15 cellular contexts compared by ENCODE assay signal in the genomic region with DNA sequence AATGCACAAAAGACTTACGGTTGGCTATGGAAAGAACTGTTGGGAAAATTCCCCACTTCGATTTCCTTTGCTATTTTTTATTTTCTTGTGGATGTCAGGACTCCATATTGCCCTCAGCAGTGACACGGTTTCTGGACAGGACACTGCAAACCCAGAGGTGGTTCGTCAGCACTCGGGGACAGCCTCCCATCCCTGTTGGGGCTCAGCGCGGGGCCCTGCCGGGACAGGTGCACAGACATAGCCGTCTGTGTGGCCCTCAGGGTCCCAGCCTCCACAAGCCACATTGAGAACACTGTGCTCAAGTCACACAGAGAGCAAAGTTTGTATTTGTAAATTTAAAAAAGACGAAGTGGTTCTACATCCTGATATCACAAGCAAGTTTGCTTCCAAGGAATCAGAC. TPM values are rescaled to one million over a fixed set of nuclear protein-coding genes. Genes with fewer than 3 reads are reported as not detected.
DNase-seq lines count a peak whose midpoint lies in the region; TF ChIP-seq lines count a peak whose summit lies in the region.
"Had no signal": no experiment of that assay in that cellular context is flagged by ENCODE, and none has a peak within 500 bp of the region (broad histone marks: within the 10 kb centered on the region; RNA-seq: fewer than 3 reads in every experiment).

No MANE protein-coding gene starts in this region.

- H3K27ac Mint-ChIP-seq in activated CD4-positive, alpha-beta T cell treated with anti-CD3 and anti-CD28 coated beads, Interleukin-2, amount 10 ng/mL, durations not matched to agents 24 days and 14 days: no peak overlapping the region
- H3K27ac Mint-ChIP-seq in neural progenitor cell: no peak overlapping the region
- H3K27ac Mint-ChIP-seq: CD14-positive monocyte; CD4-positive, alpha-beta memory T cell; CD4-positive, CD25-positive, alpha-beta regulatory T cell; CD8-positive, alpha-beta memory T cell had no signal

- peak overlapping the region; percentile 55 for H2AFZ ChIP-seq in neural progenitor cell (replicated peaks)

- H4K20me1 ChIP-seq in neural progenitor cell (ENCODE audit: low read depth): no peaks in the 10 kb centered on the region
- H4K20me1 ChIP-seq: BLaER1 had no signal

- H3K4me3 Mint-ChIP-seq in activated CD4-positive, alpha-beta T cell treated with anti-CD3 and anti-CD28 coated beads, Interleukin-2, amount 10 ng/mL, durations not matched to agents 24 days and 14 days: no peak overlapping the region
- H3K4me3 Mint-ChIP-seq in neural progenitor cell: no peak overlapping the region
- H3K4me3 Mint-ChIP-seq: CD14-positive monocyte; CD4-positive, alpha-beta memory T cell; CD4-positive, CD25-positive, alpha-beta regulatory T cell; CD8-positive, alpha-beta memory T cell had no signal

- H3K27me3 Mint-ChIP-seq in activated CD4-positive, alpha-beta T cell treated with anti-CD3 and anti-CD28 coated beads, Interleukin-2, amount 10 ng/mL, durations not matched to agents 24 days and 14 days: no peaks in the 10 kb centered on the region
- H3K27me3 Mint-ChIP-seq in neural progenitor cell (ENCODE audit: insufficient read depth, low read depth): peaks cover 6% of the 10 kb centered on the region
- H3K27me3 Mint-ChIP-seq: CD4-positive, alpha-beta memory T cell; CD4-positive, CD25-positive, alpha-beta regulatory T cell; CD8-positive, alpha-beta memory T cell had no signal

- H3K4me1 ChIP-seq in neural progenitor cell: peaks cover 9% of the 10 kb centered on the region
- H3K4me1 ChIP-seq: BLaER1 had no signal

- no peaks in the 10 kb centered on the region for H3F3A ChIP-seq in neural progenitor cell (ENCODE audit: low read depth)

- H3K9ac ChIP-seq in neural progenitor cell: no peak overlapping the region
- H3K9ac ChIP-seq: BLaER1 had no signal

- H3K36me3 ChIP-seq in neural progenitor cell: no peaks in the 10 kb centered on the region
- H3K36me3 ChIP-seq: BLaER1 had no signal

- no peaks in the 10 kb centered on the region for H3K9me3 ChIP-seq in neural progenitor cell (ENCODE audit: low read depth)
- H3K9me3 ChIP-seq: BE2C, BLaER1 had no signal

- H3K79me2 ChIP-seq in neural progenitor cell (ENCODE audit: low read depth): no peaks in the 10 kb centered on the region

- peak; percentile 38 for DNase-seq in activated CD4-positive, alpha-beta T cell treated with anti-CD3 and anti-CD28 coated beads, Interleukin-2, amount 10 ng/mL, durations not matched to agents 24 days and 14 days
- no peak for DNase-seq in activated CD4-positive, alpha-beta T cell treated with anti-CD3 and anti-CD28 coated beads, Interleukin-2, amount 50 U/mL, for 48 hours
- DNase-seq in dorsolateral prefrontal cortex: no peak
- no peak for DNase-seq in neural progenitor cell (ENCODE audit: low spot score)
- DNase-seq in D341Med (ENCODE audit: low spot score): no peak
- DNase-seq in activated CD8-positive, alpha-beta memory T cell treated with anti-CD3 and anti-CD28 coated beads for 24 hours: no peak
- DNase-seq: ACHN; CD4-positive, alpha-beta memory T cell; CD4-positive, CD25-positive, alpha-beta regulatory T cell; CD8-positive, alpha-beta memory T cell; DMS79 treated with DMSO at 0.1 percent for 48 hours; GF-D8 had no signal

- H3K4me2 ChIP-seq in neural progenitor cell: no peak overlapping the region
- H3K4me2 ChIP-seq: BLaER1 had no signal

- H3K27me3 ChIP-seq in dorsolateral prefrontal cortex (peaks cover 0 to 3% (median 0%) of the 10 kb centered on the region in 45 donors), neural progenitor cell (no peaks in the 10 kb centered on the region)
- H3K27me3 ChIP-seq: BE2C, BLaER1 had no signal

- intact Hi-C loops in activated CD4-positive, alpha-beta T cell treated with anti-CD3 and anti-CD28 coated beads, Interleukin-2, amount 10 ng/mL, durations not matched to agents 24 days and 14 days (cut with micrococcal nuclease): no loop called here
- intact Hi-C loops in dorsolateral prefrontal cortex (cut with DNase I): loop anchor here in 1 of 2 donors (5.0 to 10.0 kb wide), 2 partner anchors 170 to 408 kb away; no protein-coding TSS in a partner anchor

- H3K27ac ChIP-seq in dorsolateral prefrontal cortex (peak overlapping the region in 36 of 59 donors; percentile 1 to 79 (median 55)), neural progenitor cell (no peak overlapping the region)
- H3K27ac ChIP-seq: BLaER1 had no signal

- H3K36me3 Mint-ChIP-seq in activated CD4-positive, alpha-beta T cell treated with anti-CD3 and anti-CD28 coated beads, Interleukin-2, amount 10 ng/mL, durations not matched to agents 24 days and 14 days (ENCODE audit: low read depth): no peaks in the 10 kb centered on the region
- H3K36me3 Mint-ChIP-seq in neural progenitor cell: no peaks in the 10 kb centered on the region
- H3K36me3 Mint-ChIP-seq: CD14-positive monocyte; CD4-positive, alpha-beta memory T cell; CD4-positive, CD25-positive, alpha-beta regulatory T cell; CD8-positive, alpha-beta memory T cell had no signal

- H3K9me3 Mint-ChIP-seq in activated CD4-positive, alpha-beta T cell treated with anti-CD3 and anti-CD28 coated beads, Interleukin-2, amount 10 ng/mL, durations not matched to agents 24 days and 14 days: no peaks in the 10 kb centered on the region
- no peaks in the 10 kb centered on the region for H3K9me3 Mint-ChIP-seq in neural progenitor cell
- H3K9me3 Mint-ChIP-seq: CD4-positive, alpha-beta memory T cell had no signal

- H3K4me1 Mint-ChIP-seq in activated CD4-positive, alpha-beta T cell treated with anti-CD3 and anti-CD28 coated beads, Interleukin-2, amount 10 ng/mL, durations not matched to agents 24 days and 14 days: no peaks in the 10 kb centered on the region
- H3K4me1 Mint-ChIP-seq in neural progenitor cell: peaks cover 3% of the 10 kb centered on the region
- H3K4me1 Mint-ChIP-seq: CD14-positive monocyte; CD4-positive, alpha-beta memory T cell; CD4-positive, CD25-positive, alpha-beta regulatory T cell; CD8-positive, alpha-beta memory T cell had no signal

- H3K4me3 ChIP-seq in dorsolateral prefrontal cortex (no peak overlapping the region), neural progenitor cell (no peak overlapping the region)
- H3K4me3 ChIP-seq: BLaER1 had no signal

- TF ChIP-seq CTCF in dorsolateral prefrontal cortex (IDR thresholded peaks at IDR 0.05 in 54 of 56, conservative IDR thresholded peaks at IDR 0.05 in 2 of 56; ENCODE audit: low read depth in 1 of 56, partially characterized antibody in 56 of 56): no peak
- no peak for TF ChIP-seq CTCF in neural progenitor cell (IDR thresholded peaks at IDR 0.05)

RNA-seq across cellular contexts. Expression of gene MYT1L, which starts 38.7 kb away (rescaled TPM):
- total RNA-seq in activated CD4-positive, alpha-beta T cell treated with anti-CD3 and anti-CD28 coated beads, Interleukin-2, amount 10 ng/mL, durations not matched to agents 24 days and 14 days: 0.09 TPM in 1 of 2 replicates, not detected in the other
- total RNA-seq in dorsolateral prefrontal cortex: 100 to 1,000 TPM; 106 to 440 (median 286) TPM
- 0.03 TPM in 1 of 2 replicates, not detected in the other for total RNA-seq in neural progenitor cell (ENCODE audit: low replicate concordance)
- total RNA-seq: CD4-positive, alpha-beta memory T cell; CD4-positive, CD25-positive, alpha-beta regulatory T cell; CD8-positive, alpha-beta memory T cell had no signal

Comparison
In these comparisons a context has a peak if more than half of its experiments do, and no peak if none do; other contexts are left out.
1. RNA of gene MYT1L, which starts 38.7 kb away (total RNA-seq): 106 to 440 TPM in dorsolateral prefrontal cortex; 0.09 TPM in activated CD4-positive, alpha-beta T cell treated with anti-CD3 and anti-CD28 coated beads, Interleukin-2, amount 10 ng/mL, durations not matched to agents 24 days and 14 days and 0.03 TPM in neural progenitor cell; every median in the first group is over 10 times any median in the second.